13 cellular contexts compared by ENCODE assay signal in genomic region chr2:15302154-15302553, GRCh38.
DNase-seq lines count a peak whose midpoint lies in the region; ATAC-seq and TF ChIP-seq lines count a peak whose summit lies in the region.
"Had no signal": no experiment of that assay in that cellular context is flagged by ENCODE, and none has a peak within 500 bp of the region (broad histone marks: within the 10 kb centered on the region; RNA-seq: fewer than 3 reads in every experiment).

No MANE protein-coding gene starts in this region.

- H3K36me3 ChIP-seq in right lobe of liver (no peaks in the 10 kb centered on the region), upper lobe of right lung (peaks cover 4% of the 10 kb centered on the region)

- H3K27ac ChIP-seq in right lobe of liver = no peak overlapping the region
- H3K27ac ChIP-seq in upper lobe of right lung = no peak overlapping the region
- H3K27ac ChIP-seq: KMS-11 had no signal

- no peaks in the 10 kb centered on the region for H3K4me1 ChIP-seq in right lobe of liver
- no peaks in the 10 kb centered on the region for H3K4me1 ChIP-seq in upper lobe of right lung

- H3K27me3 ChIP-seq in right lobe of liver (no peaks in the 10 kb centered on the region), upper lobe of right lung (no peaks in the 10 kb centered on the region)

- H3K4me3 ChIP-seq in right lobe of liver (no peak overlapping the region), upper lobe of right lung (no peak overlapping the region)

- TF ChIP-seq CTCF in right lobe of liver (IDR thresholded peaks at IDR 0.05) = no peak
- no peak for TF ChIP-seq CTCF in upper lobe of right lung (IDR thresholded peaks at IDR 0.05)

- TF ChIP-seq POLR2A in right lobe of liver (IDR thresholded peaks at IDR 0.05) = no peak

- intact Hi-C loops in left ventricle myocardium superior (cut with micrococcal nuclease) = no loop called here
- intact Hi-C loops in Right ventricle myocardium inferior (cut with DNase I) = no loop called here
- intact Hi-C loops in right lobe of liver (cut with DNase I) = no loop called here
- intact Hi-C loops in upper lobe of right lung (cut with DNase I) = no loop called here

- H3K9me3 ChIP-seq in right lobe of liver (no peaks in the 10 kb centered on the region), upper lobe of right lung (no peaks in the 10 kb centered on the region)

- 100% methylated on average over 2 of the region's 3 CpGs for WGBS in right lobe of liver (ENCODE audit: insufficient coverage, low coverage, low lambda C conversion rate, missing lambda C conversion rate)

- ATAC-seq in left ventricle myocardium superior = peak; percentile 17
- no peak for ATAC-seq in Right ventricle myocardium inferior
- no peak for ATAC-seq in right lobe of liver
- ATAC-seq in HG02938 (IDR thresholded peaks at IDR 0.05; ENCODE audit: unreplicated experiment) = no peak
- no peak for ATAC-seq in upper lobe of right lung
- ATAC-seq: activated CD4-positive, CD25-positive, alpha-beta regulatory T cell treated with anti-CD3 and anti-CD28 coated beads, Interleukin-2, amount 50 U/mL, for 24 hours had no signal

- no peak for DNase-seq in left ventricle myocardium superior
- no peak for DNase-seq in Right ventricle myocardium inferior (ENCODE audit: missing footprints)
- DNase-seq in amniotic epithelial cell (ENCODE audit: low read depth) = peak; percentile 75
- DNase-seq in inferior parietal cortex (ENCODE audit: extremely low spot score) = peak; percentile 29
- no peak for DNase-seq in right lobe of liver
- no peak for DNase-seq in 8988T
- DNase-seq in upper lobe of right lung = no peak
- DNase-seq: NCI-H226, Right ventricle myocardium superior, trophoblast cell had no signal

Comparison
In these comparisons a context has a peak if more than half of its experiments do, and no peak if none do; other contexts are left out.
1. DNase-seq: peak in amniotic epithelial cell (single experiment) and inferior parietal cortex (single experiment); none in left ventricle myocardium superior (single experiment), Right ventricle myocardium inferior (single experiment), right lobe of liver (0 of 3), 8988T (single experiment) and upper lobe of right lung (single experiment).